2 cellular contexts compared by ENCODE assay signal in genomic region chr2:65175894-65176527, GRCh38.
TF ChIP-seq lines count a peak whose summit lies in the region.

No MANE protein-coding gene starts in this region.

TF ChIP-seq in Ishikawa, 13 proteins besides CTCF, POLR2A, EP300 and RAD21:
- TF ChIP-seq CREB1 (IDR thresholded peaks at IDR 0.05; ENCODE audit: low read depth): no peak
- peak; percentile 83 for TF ChIP-seq CEBPB (IDR thresholded peaks at IDR 0.05)

TF ChIP-seq in H1, 55 proteins besides CTCF, POLR2A, EP300 and RAD21:
- TF ChIP-seq GTF2F1 (IDR thresholded peaks at IDR 0.05; ENCODE audit: borderline replicate concordance, low read depth, low read length) (no peak), CEBPB (IDR thresholded peaks at IDR 0.05; ENCODE audit: low read depth, low read length) (peak; percentile 83)
